Comparison of ENCODE assay signal across 8 cellular contexts in the genomic region with DNA sequence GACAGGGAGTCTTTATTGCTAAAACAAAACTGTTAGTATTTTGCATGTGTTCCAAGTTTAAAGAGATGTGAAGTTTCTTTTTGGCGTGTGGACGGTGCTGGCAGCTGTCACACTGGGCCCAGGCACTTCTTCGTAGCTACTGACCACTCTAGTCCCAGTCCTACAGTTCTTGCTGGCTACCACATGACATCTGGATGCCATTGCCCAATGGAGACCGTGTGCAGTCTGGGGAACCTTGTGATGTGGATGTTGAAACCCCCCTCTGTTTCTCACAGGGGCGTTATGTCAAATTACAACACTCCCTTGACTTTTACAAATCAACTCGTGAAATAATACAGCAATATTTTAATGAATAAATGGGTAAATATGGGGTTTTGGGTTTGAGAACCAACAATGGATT. TPM values are rescaled to one million over a fixed set of nuclear protein-coding genes. Genes with fewer than 3 reads are reported as not detected.
DNase-seq lines count a peak whose midpoint lies in the region; ATAC-seq, FAIRE-seq and TF ChIP-seq lines count a peak whose summit lies in the region.

No MANE protein-coding gene starts in this region.

- no peaks in the 10 kb centered on the region for H3K36me3 ChIP-seq in MG63
- H3K36me3 ChIP-seq in bronchial epithelial cell (ENCODE audit: control insufficient read depth, insufficient read depth, low read length): no peaks in the 10 kb centered on the region
- no peaks in the 10 kb centered on the region for H3K36me3 ChIP-seq in mucosa of rectum (ENCODE audit: control insufficient read depth in 2 of 2, insufficient read depth in 2 of 2, low read length in 2 of 2)

- H3K27me3 ChIP-seq in MG63: no peaks in the 10 kb centered on the region
- no peaks in the 10 kb centered on the region for H3K27me3 ChIP-seq in bronchial epithelial cell (ENCODE audit: control insufficient read depth, insufficient read depth, low read length)
- H3K27me3 ChIP-seq in mucosa of rectum (ENCODE audit: control insufficient read depth in 2 of 2, insufficient read depth in 2 of 2, low read length in 2 of 2): no peaks in the 10 kb centered on the region

- H3K27ac ChIP-seq in mucosa of rectum (ENCODE audit: low read depth in 2 of 2, low read length in 2 of 2): peak overlapping the region; percentile 94 to 98

- TF ChIP-seq CTCF in bronchial epithelial cell (IDR thresholded peaks at IDR 0.05; ENCODE audit: insufficient read depth, low read length, severe bottlenecking): no peak

- peaks cover 10 to 23% of the 10 kb centered on the region in 2 donors for H3K4me1 ChIP-seq in mucosa of rectum (ENCODE audit: control insufficient read depth in 2 of 2, insufficient read depth in 2 of 2, low read length in 2 of 2)

- FAIRE-seq in bronchial epithelial cell (lab: Jason Lieb, UNC) (no peak), HTR-8/SVneo (lab: Jason Lieb, UNC) (no peak)

- peak; percentile 10 for DNase-seq in GM03348 (ENCODE audit: low spot score)
- DNase-seq in MG63: no peak
- DNase-seq in bronchial epithelial cell (ENCODE audit: low read depth): peak; percentile 54
- no peak for DNase-seq in DMS79 treated with DMSO at 0.1 percent for 48 hours (lab: John Stamatoyannopoulos, UW)
- DNase-seq in germinal center (ENCODE audit: low spot score): no peak
- no peak for DNase-seq in HTR-8/SVneo (ENCODE audit: insufficient read length, low spot score)

- H3K9ac ChIP-seq in mucosa of rectum (ENCODE audit: low read depth in 1 of 2, low read length in 2 of 2): peak overlapping the region; percentile 91 to 95

- ATAC-seq in GM21576 (IDR thresholded peaks at IDR 0.05; ENCODE audit: unreplicated experiment): peak; percentile 17

- H3K4me3 ChIP-seq in MG63 (peak overlapping the region; percentile 67), bronchial epithelial cell (ENCODE audit: low read depth, low read length) (peak overlapping the region; percentile 81), mucosa of rectum (ENCODE audit: low read length in 2 of 2) (peak overlapping the region; percentile 76 to 91)

- no peaks in the 10 kb centered on the region for H3K9me3 ChIP-seq in MG63
- H3K9me3 ChIP-seq in mucosa of rectum (ENCODE audit: control insufficient read depth in 2 of 2, low read length in 2 of 2): no peaks in the 10 kb centered on the region

RNA-seq across cellular contexts. Expression of gene GPD2, which starts 1.1 kb away (rescaled TPM):
- total RNA-seq in MG63 (2014; rRNA removed; shearing (Covaris generic); ENCODE audit: low replicate concordance): 25.4 and 51.7 TPM in 2 replicates
- total RNA-seq in bronchial epithelial cell: 52.1 and 76.9 TPM in 2 replicates

Comparison
In these comparisons a context has a peak if more than half of its experiments do, and no peak if none do; other contexts are left out.
1. DNase-seq: peak in GM03348 (single experiment) and bronchial epithelial cell (single experiment); none in MG63 (single experiment), DMS79 treated with DMSO at 0.1 percent for 48 hours (single experiment), germinal center (single experiment) and HTR-8/SVneo (single experiment).
2. Peak in every context shown above with its lines, with median percentiles within 50 percentile points of each other: H3K4me3 ChIP-seq.